ENCODE assay signal across 3 cellular contexts in genomic region chr3:536417-536813, GRCh38.
TF ChIP-seq lines count a peak whose summit lies in the region.

No MANE protein-coding gene starts in this region.

TF ChIP-seq in SK-N-SH, 30 proteins besides CTCF, POLR2A, EP300 and RAD21:
- TF ChIP-seq TAF1 (IDR thresholded peaks at IDR 0.05; ENCODE audit: borderline replicate concordance, low read depth, low read length) (no peak), RXRA (IDR thresholded peaks at IDR 0.05; ENCODE audit: borderline replicate concordance, low read depth) (no peak)
TF ChIP-seq in SK-N-SH: peak in this region for 0.

TF ChIP-seq in SK-N-SH treated with all-trans-retinoic acid at 6 μM for 48 hours, 23 proteins besides CTCF, POLR2A, EP300 and RAD21:
- no peak for TF ChIP-seq BACH2 (CRISPR knock-in tag; IDR thresholded peaks at IDR 0.05; ENCODE audit: borderline replicate concordance)
- no peak for TF ChIP-seq TCF4 (CRISPR knock-in tag; IDR thresholded peaks at IDR 0.05; ENCODE audit: borderline replicate concordance)
- TF ChIP-seq CSDC2 (CRISPR knock-in tag; IDR thresholded peaks at IDR 0.05): no peak
- no peak for TF ChIP-seq SNAI2 (CRISPR knock-in tag; IDR thresholded peaks at IDR 0.05)
- TF ChIP-seq, protein P1, sequence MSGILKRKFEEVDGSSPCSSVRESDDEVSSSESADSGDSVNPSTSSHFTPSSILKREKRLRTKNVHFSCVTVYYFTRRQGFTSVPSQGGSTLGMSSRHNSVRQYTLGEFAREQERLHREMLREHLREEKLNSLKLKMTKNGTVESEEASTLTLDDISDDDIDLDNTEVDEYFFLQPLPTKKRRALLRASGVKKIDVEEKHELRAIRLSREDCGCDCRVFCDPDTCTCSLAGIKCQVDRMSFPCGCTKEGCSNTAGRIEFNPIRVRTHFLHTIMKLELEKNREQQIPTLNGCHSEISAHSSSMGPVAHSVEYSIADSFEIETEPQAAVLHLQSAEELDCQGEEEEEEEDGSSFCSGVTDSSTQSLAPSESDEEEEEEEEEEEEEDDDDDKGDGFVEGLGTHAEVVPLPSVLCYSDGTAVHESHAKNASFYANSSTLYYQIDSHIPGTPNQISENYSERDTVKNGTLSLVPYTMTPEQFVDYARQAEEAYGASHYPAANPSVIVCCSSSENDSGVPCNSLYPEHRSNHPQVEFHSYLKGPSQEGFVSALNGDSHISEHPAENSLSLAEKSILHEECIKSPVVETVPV (CRISPR knock-in tag; IDR thresholded peaks at IDR 0.05): no peak
- TF ChIP-seq, protein P2, sequence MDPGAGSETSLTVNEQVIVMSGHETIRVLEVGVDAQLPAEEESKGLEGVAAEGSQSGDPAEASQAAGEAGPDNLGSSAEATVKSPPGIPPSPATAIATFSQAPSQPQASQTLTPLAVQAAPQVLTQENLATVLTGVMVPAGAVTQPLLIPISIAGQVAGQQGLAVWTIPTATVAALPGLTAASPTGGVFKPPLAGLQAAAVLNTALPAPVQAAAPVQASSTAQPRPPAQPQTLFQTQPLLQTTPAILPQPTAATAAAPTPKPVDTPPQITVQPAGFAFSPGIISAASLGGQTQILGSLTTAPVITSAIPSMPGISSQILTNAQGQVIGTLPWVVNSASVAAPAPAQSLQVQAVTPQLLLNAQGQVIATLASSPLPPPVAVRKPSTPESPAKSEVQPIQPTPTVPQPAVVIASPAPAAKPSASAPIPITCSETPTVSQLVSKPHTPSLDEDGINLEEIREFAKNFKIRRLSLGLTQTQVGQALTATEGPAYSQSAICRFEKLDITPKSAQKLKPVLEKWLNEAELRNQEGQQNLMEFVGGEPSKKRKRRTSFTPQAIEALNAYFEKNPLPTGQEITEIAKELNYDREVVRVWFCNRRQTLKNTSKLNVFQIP (CRISPR knock-in tag; IDR thresholded peaks at IDR 0.05; ENCODE audit: borderline replicate concordance, low read depth): no peak
- TF ChIP-seq, protein P3, sequence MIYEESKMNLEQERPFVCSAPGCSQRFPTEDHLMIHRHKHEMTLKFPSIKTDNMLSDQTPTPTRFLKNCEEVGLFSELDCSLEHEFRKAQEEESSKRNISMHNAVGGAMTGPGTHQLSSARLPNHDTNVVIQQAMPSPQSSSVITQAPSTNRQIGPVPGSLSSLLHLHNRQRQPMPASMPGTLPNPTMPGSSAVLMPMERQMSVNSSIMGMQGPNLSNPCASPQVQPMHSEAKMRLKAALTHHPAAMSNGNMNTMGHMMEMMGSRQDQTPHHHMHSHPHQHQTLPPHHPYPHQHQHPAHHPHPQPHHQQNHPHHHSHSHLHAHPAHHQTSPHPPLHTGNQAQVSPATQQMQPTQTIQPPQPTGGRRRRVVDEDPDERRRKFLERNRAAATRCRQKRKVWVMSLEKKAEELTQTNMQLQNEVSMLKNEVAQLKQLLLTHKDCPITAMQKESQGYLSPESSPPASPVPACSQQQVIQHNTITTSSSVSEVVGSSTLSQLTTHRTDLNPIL (CRISPR knock-in tag; IDR thresholded peaks at IDR 0.05; ENCODE audit: low read depth): no peak
- TF ChIP-seq ZNF70 (CRISPR knock-in tag; IDR thresholded peaks at IDR 0.05): no peak
- no peak for TF ChIP-seq OSR1 (CRISPR knock-in tag; IDR thresholded peaks at IDR 0.05)
- TF ChIP-seq, protein P4, sequence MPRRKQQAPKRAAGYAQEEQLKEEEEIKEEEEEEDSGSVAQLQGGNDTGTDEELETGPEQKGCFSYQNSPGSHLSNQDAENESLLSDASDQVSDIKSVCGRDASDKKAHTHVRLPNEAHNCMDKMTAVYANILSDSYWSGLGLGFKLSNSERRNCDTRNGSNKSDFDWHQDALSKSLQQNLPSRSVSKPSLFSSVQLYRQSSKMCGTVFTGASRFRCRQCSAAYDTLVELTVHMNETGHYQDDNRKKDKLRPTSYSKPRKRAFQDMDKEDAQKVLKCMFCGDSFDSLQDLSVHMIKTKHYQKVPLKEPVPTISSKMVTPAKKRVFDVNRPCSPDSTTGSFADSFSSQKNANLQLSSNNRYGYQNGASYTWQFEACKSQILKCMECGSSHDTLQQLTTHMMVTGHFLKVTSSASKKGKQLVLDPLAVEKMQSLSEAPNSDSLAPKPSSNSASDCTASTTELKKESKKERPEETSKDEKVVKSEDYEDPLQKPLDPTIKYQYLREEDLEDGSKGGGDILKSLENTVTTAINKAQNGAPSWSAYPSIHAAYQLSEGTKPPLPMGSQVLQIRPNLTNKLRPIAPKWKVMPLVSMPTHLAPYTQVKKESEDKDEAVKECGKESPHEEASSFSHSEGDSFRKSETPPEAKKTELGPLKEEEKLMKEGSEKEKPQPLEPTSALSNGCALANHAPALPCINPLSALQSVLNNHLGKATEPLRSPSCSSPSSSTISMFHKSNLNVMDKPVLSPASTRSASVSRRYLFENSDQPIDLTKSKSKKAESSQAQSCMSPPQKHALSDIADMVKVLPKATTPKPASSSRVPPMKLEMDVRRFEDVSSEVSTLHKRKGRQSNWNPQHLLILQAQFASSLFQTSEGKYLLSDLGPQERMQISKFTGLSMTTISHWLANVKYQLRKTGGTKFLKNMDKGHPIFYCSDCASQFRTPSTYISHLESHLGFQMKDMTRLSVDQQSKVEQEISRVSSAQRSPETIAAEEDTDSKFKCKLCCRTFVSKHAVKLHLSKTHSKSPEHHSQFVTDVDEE (CRISPR knock-in tag; IDR thresholded peaks at IDR 0.05): no peak
- TF ChIP-seq ESRRG (CRISPR knock-in tag; IDR thresholded peaks at IDR 0.05): no peak
- no peak for TF ChIP-seq ZNF8 (CRISPR knock-in tag; IDR thresholded peaks at IDR 0.05)
- TF ChIP-seq GLIS3 (CRISPR knock-in tag; IDR thresholded peaks at IDR 0.05): no peak
- TF ChIP-seq ZFP30 (CRISPR knock-in tag; IDR thresholded peaks at IDR 0.05): no peak
- TF ChIP-seq ZNF565 (CRISPR knock-in tag; conservative IDR thresholded peaks at IDR 0.05; ENCODE audit: low read depth): no peak
- TF ChIP-seq TOX (CRISPR knock-in tag; IDR thresholded peaks at IDR 0.05; ENCODE audit: borderline replicate concordance): no peak
- TF ChIP-seq ZC3H10 (CRISPR knock-in tag; IDR thresholded peaks at IDR 0.05): no peak
- TF ChIP-seq ISL1 (CRISPR knock-in tag; IDR thresholded peaks at IDR 0.05): no peak

TF ChIP-seq in H1, 55 proteins besides CTCF, POLR2A, EP300 and RAD21:
- no peak for TF ChIP-seq CHD1 (IDR thresholded peaks at IDR 0.05; ENCODE audit: low read depth, low read length)
- TF ChIP-seq BCL11A (IDR thresholded peaks at IDR 0.05; ENCODE audit: low read depth in 2 of 2, low read length in 2 of 2): no peak
- TF ChIP-seq SRF (IDR thresholded peaks at IDR 0.05; ENCODE audit: low read depth, low read length): no peak
- TF ChIP-seq TAF1 (IDR thresholded peaks at IDR 0.05; ENCODE audit: low read depth, low read length): no peak
- no peak for TF ChIP-seq HDAC6 (IDR thresholded peaks at IDR 0.05; ENCODE audit: low read depth, low read length)
- TF ChIP-seq FOSL1 (IDR thresholded peaks at IDR 0.05; ENCODE audit: insufficient read depth, low read depth, low read length): no peak
- no peak for TF ChIP-seq POLR2AphosphoS5 (IDR thresholded peaks at IDR 0.05; ENCODE audit: low read depth, low read length)
- no peak for TF ChIP-seq SAP30 (IDR thresholded peaks at IDR 0.05; ENCODE audit: insufficient read depth, insufficient replicate concordance, low read length)
- no peak for TF ChIP-seq RXRA (IDR thresholded peaks at IDR 0.05; ENCODE audit: insufficient read depth, low read depth, low read length)
